Comparison of ENCODE assay signal across 1 cellular context in genomic region chr19:32971715-32972540, GRCh38.
TF ChIP-seq lines count a peak whose summit lies in the region.

TSS of gene CEP89 (minus strand) at chr19:32971958. CDS start at chr19:32971874, 84 bp downstream.
A gene with protein sequence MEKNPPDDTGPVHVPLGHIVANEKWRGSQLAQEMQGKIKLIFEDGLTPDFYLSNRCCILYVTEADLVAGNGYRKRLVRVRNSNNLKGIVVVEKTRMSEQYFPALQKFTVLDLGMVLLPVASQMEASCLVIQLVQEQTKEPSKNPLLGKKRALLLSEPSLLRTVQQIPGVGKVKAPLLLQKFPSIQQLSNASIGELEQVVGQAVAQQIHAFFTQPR (plus strand): TSS chr19:32972242. CDS start chr19:32973197, 955 bp downstream.

TF ChIP-seq in K562, 482 proteins besides CTCF, POLR2A, EP300 and RAD21 (continued from another document and continues in another):
- TF ChIP-seq, protein P1, sequence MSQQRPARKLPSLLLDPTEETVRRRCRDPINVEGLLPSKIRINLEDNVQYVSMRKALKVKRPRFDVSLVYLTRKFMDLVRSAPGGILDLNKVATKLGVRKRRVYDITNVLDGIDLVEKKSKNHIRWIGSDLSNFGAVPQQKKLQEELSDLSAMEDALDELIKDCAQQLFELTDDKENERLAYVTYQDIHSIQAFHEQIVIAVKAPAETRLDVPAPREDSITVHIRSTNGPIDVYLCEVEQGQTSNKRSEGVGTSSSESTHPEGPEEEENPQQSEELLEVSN (IDR thresholded peaks at IDR 0.05; ENCODE audit: borderline replicate concordance in 1 of 2, extremely low read depth in 1 of 2, insufficient read depth in 1 of 2, insufficient read length in 1 of 2, low read depth in 1 of 2, low read length in 1 of 2, poor library complexity in 1 of 2, severe bottlenecking in 1 of 2) = peak; percentile 18 to 23
- TF ChIP-seq LCOR (CRISPR knock-in tag; IDR thresholded peaks at IDR 0.05) (0 out of 2 replicates have a peak, but pooled peaks have one; percentile 14), BMI1 (IDR thresholded peaks at IDR 0.05; ENCODE audit: low read length) (peak; percentile 75), NFYB (IDR thresholded peaks at IDR 0.05; ENCODE audit: extremely low read depth, insufficient read length) (peak; percentile 83), TAF1 (IDR thresholded peaks at IDR 0.05; ENCODE audit: control insufficient read depth, extremely low read depth, insufficient read depth, low read length, severe bottlenecking) (peak; percentile 82), ZNF407 (IDR thresholded peaks at IDR 0.05; ENCODE audit: low read depth) (no peak), MAZ (CRISPR knock-in tag; conservative IDR thresholded peaks at IDR 0.05 in 1 of 2, IDR thresholded peaks at IDR 0.05 in 1 of 2) (peak in 1 of 2 experiments; percentile 33; a peak in 2 of 4 replicates), ILF3 (IDR thresholded peaks at IDR 0.05; ENCODE audit: borderline replicate concordance) (no peak), E2F3 (CRISPR knock-in tag; IDR thresholded peaks at IDR 0.05) (peak; percentile 3; the same call in 1 of the 2 replicates), ZNF583 (CRISPR knock-in tag; IDR thresholded peaks at IDR 0.05) (no peak), SMAD1 (IDR thresholded peaks at IDR 0.05; ENCODE audit: low read depth, low read length, partially characterized antibody) (peak; percentile 7), HCFC1 (IDR thresholded peaks at IDR 0.05; ENCODE audit: low read depth, low read length) (peak; percentile 76), SMC3 (conservative IDR thresholded peaks at IDR 0.05; ENCODE audit: insufficient read depth, low read depth, low read length) (no peak), ATF6 (CRISPR knock-in tag; IDR thresholded peaks at IDR 0.05) (no peak), PHB (CRISPR knock-in tag; IDR thresholded peaks at IDR 0.05) (no peak), SIN3A (IDR thresholded peaks at IDR 0.05; ENCODE audit: borderline replicate concordance in 2 of 2, control insufficient read depth in 1 of 2, low read depth in 2 of 2, low read length in 2 of 2) (peak; percentile 87 to 93), ZNF274 (IDR thresholded peaks at IDR 0.05; ENCODE audit: borderline replicate concordance, low read depth, low read length) (no peak), BCL6 (CRISPR knock-in tag; IDR thresholded peaks at IDR 0.05) (no peak), MYBL2 (IDR thresholded peaks at IDR 0.05; ENCODE audit: low read depth) (peak; percentile 72; the same call in 1 of the 2 replicates), MYBL2 (CRISPR knock-in tag; IDR thresholded peaks at IDR 0.05; ENCODE audit: borderline replicate concordance) (no peak), EP400 (IDR thresholded peaks at IDR 0.05) (peak; percentile 77), CTBP1 (IDR thresholded peaks at IDR 0.05; ENCODE audit: borderline replicate concordance) (peak; percentile 72; the same call in 1 of the 2 replicates), ZFP36 (IDR thresholded peaks at IDR 0.05; ENCODE audit: low read depth, low read length, partially characterized antibody) (no peak), FOS (IDR thresholded peaks at IDR 0.05; ENCODE audit: extremely low read depth, insufficient read length) (peak; percentile 95), POLR3A (IDR thresholded peaks at IDR 0.05; ENCODE audit: borderline replicate concordance, extremely low read depth, insufficient read depth, insufficient read length) (no peak), MXD1 (CRISPR knock-in tag; IDR thresholded peaks at IDR 0.05; ENCODE audit: borderline replicate concordance, poor library complexity, severe bottlenecking) (no peak), GABPB1 (CRISPR knock-in tag; IDR thresholded peaks at IDR 0.05) (peak; percentile 90), ASH1L (IDR thresholded peaks at IDR 0.05; ENCODE audit: borderline replicate concordance, low read depth, partially characterized antibody) (peak; percentile 98), RBM25 (IDR thresholded peaks at IDR 0.05; ENCODE audit: low read depth, low read length, severe bottlenecking) (peak; percentile 98)
- TF ChIP-seq, protein P2, sequence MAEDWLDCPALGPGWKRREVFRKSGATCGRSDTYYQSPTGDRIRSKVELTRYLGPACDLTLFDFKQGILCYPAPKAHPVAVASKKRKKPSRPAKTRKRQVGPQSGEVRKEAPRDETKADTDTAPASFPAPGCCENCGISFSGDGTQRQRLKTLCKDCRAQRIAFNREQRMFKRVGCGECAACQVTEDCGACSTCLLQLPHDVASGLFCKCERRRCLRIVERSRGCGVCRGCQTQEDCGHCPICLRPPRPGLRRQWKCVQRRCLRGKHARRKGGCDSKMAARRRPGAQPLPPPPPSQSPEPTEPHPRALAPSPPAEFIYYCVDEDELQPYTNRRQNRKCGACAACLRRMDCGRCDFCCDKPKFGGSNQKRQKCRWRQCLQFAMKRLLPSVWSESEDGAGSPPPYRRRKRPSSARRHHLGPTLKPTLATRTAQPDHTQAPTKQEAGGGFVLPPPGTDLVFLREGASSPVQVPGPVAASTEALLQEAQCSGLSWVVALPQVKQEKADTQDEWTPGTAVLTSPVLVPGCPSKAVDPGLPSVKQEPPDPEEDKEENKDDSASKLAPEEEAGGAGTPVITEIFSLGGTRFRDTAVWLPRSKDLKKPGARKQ (CRISPR knock-in tag; IDR thresholded peaks at IDR 0.05) = no peak
- TF ChIP-seq, protein P3, sequence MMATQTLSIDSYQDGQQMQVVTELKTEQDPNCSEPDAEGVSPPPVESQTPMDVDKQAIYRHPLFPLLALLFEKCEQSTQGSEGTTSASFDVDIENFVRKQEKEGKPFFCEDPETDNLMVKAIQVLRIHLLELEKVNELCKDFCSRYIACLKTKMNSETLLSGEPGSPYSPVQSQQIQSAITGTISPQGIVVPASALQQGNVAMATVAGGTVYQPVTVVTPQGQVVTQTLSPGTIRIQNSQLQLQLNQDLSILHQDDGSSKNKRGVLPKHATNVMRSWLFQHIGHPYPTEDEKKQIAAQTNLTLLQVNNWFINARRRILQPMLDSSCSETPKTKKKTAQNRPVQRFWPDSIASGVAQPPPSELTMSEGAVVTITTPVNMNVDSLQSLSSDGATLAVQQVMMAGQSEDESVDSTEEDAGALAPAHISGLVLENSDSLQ (IDR thresholded peaks at IDR 0.05) = peak; percentile 99
- TF ChIP-seq, protein P4, sequence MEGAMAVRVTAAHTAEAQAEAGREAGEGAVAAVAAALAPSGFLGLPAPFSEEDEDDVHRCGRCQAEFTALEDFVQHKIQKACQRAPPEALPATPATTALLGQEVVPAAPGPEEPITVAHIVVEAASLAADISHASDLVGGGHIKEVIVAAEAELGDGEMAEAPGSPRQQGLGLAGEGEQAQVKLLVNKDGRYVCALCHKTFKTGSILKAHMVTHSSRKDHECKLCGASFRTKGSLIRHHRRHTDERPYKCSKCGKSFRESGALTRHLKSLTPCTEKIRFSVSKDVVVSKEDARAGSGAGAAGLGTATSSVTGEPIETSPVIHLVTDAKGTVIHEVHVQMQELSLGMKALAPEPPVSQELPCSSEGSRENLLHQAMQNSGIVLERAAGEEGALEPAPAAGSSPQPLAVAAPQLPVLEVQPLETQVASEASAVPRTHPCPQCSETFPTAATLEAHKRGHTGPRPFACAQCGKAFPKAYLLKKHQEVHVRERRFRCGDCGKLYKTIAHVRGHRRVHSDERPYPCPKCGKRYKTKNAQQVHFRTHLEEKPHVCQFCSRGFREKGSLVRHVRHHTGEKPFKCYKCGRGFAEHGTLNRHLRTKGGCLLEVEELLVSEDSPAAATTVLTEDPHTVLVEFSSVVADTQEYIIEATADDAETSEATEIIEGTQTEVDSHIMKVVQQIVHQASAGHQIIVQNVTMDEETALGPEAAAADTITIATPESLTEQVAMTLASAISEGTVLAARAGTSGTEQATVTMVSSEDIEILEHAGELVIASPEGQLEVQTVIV (CRISPR knock-in tag; IDR thresholded peaks at IDR 0.05; ENCODE audit: borderline replicate concordance) = no peak
- TF ChIP-seq, protein P5, sequence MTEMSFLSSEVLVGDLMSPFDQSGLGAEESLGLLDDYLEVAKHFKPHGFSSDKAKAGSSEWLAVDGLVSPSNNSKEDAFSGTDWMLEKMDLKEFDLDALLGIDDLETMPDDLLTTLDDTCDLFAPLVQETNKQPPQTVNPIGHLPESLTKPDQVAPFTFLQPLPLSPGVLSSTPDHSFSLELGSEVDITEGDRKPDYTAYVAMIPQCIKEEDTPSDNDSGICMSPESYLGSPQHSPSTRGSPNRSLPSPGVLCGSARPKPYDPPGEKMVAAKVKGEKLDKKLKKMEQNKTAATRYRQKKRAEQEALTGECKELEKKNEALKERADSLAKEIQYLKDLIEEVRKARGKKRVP (CRISPR knock-in tag; IDR thresholded peaks at IDR 0.05) = no peak
